In the genomic region with DNA sequence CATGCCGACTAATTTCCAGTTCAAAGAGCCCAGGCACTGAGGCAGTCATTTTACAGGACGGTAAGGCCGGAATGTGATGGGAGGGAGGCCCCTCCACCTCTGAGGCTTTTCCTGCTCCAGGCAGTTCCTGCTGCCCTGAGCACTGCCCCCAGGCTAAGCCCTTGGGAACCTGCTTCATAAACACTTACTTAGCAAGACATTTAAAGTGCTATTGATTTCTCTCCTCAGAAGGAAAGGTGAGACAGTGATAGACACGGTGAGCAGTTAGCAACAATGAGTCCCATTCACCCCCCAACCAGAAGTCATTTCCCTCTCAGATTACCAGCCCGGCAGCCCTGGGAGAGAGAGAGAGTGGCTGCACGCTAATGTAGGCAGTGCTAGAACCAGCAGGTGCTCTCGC, we compare ENCODE assay signal across 20 cellular contexts.
DNase-seq lines count a peak whose midpoint lies in the region; ATAC-seq and TF ChIP-seq lines count a peak whose summit lies in the region.
"Had no signal": no experiment of that assay in that cellular context is flagged by ENCODE, and none has a peak within 500 bp of the region (broad histone marks: within the 10 kb centered on the region; RNA-seq: fewer than 3 reads in every experiment).

No MANE protein-coding gene starts in this region.

- DNase-seq in NCI-H1105 treated with DMSO at 0.1 percent for 48 hours (lab: John Stamatoyannopoulos, UW): peak; percentile 88
- peak; percentile 73 for DNase-seq in NCI-H2196 (lab: John Stamatoyannopoulos, UW; ENCODE audit: unreplicated experiment)
- DNase-seq in body of pancreas: no peak
- peak; percentile 46 for DNase-seq in progenitor cell of endocrine pancreas (ENCODE audit: low spot score, unreplicated experiment)
- DNase-seq in T1000 (lab: John Stamatoyannopoulos, UW): no peak
- no peak for DNase-seq in psoas muscle
- DNase-seq: activated CD4-positive, alpha-beta T cell treated with anti-CD3 and anti-CD28 coated beads for 1 hour; activated CD8-positive, alpha-beta memory T cell treated with anti-CD3 and anti-CD28 coated beads, Interleukin-2, amount 50 U/mL, for 4 hours; activated naive CD4-positive, alpha-beta T cell treated with anti-CD3 and anti-CD28 coated beads for 36 hours; brain microvascular endothelial cell; mammary epithelial cell; NCI-H446 treated with DMSO at 0.1 percent for 48 hours; RPMI8226; stimulated activated naive CD4-positive, alpha-beta T cell; T-helper 17 cell; upper lobe of right lung had no signal

- H3K36me3 Mint-ChIP-seq in progenitor cell of endocrine pancreas (ENCODE audit: insufficient read depth): no peaks in the 10 kb centered on the region

- H3K9me3 ChIP-seq in body of pancreas (no peaks in the 10 kb centered on the region), psoas muscle (no peaks in the 10 kb centered on the region)
- H3K9me3 ChIP-seq: upper lobe of right lung had no signal

- H3K4me3 ChIP-seq in body of pancreas (no peak overlapping the region), psoas muscle (no peak overlapping the region)
- H3K4me3 ChIP-seq: BLaER1 treated with 17β-estradiol and CSF1 and Interleukin-3, amounts not matched to agents 10 nM and 100 nM; skin epidermis; upper lobe of right lung had no signal

- no peaks in the 10 kb centered on the region for H3K4me1 ChIP-seq in body of pancreas
- no peaks in the 10 kb centered on the region for H3K4me1 ChIP-seq in psoas muscle
- H3K4me1 ChIP-seq: BLaER1 treated with 17β-estradiol and CSF1 and Interleukin-3, amounts not matched to agents 10 nM and 100 nM; upper lobe of right lung had no signal

- TF ChIP-seq CTCF in body of pancreas (IDR thresholded peaks at IDR 0.05) (no peak), progenitor cell of endocrine pancreas (IDR thresholded peaks at IDR 0.05; ENCODE audit: unreplicated experiment) (no peak), psoas muscle (IDR thresholded peaks at IDR 0.05) (no peak)

- peaks cover 15% of the 10 kb centered on the region for H3K27me3 Mint-ChIP-seq in progenitor cell of endocrine pancreas

- H3K27ac Mint-ChIP-seq in progenitor cell of endocrine pancreas: peak overlapping the region; percentile 89
- H3K27ac Mint-ChIP-seq: activated naive CD4-positive, alpha-beta T cell treated with anti-CD3 and anti-CD28 coated beads for 36 hours; T-helper 17 cell had no signal

- peaks cover 33% of the 10 kb centered on the region for H3K4me1 Mint-ChIP-seq in progenitor cell of endocrine pancreas (ENCODE audit: low read depth)
- H3K4me1 Mint-ChIP-seq: T-helper 17 cell had no signal

- no peaks in the 10 kb centered on the region for H3K9me3 Mint-ChIP-seq in progenitor cell of endocrine pancreas (ENCODE audit: low read depth)
- H3K9me3 Mint-ChIP-seq: activated naive CD4-positive, alpha-beta T cell treated with anti-CD3 and anti-CD28 coated beads for 36 hours had no signal

- 14 to 35% methylated on average over 7 of the region's 7 CpGs for WGBS in body of pancreas, 2 donors
- WGBS in psoas muscle, 3 donors: 17 to 24% (median 19%) methylated on average over 7 of the region's 7 CpGs

- H3K27ac ChIP-seq in body of pancreas: no peak overlapping the region
- no peak overlapping the region for H3K27ac ChIP-seq in psoas muscle
- H3K27ac ChIP-seq: BLaER1 treated with 17β-estradiol and CSF1 and Interleukin-3, amounts not matched to agents 10 nM and 100 nM; brain microvascular endothelial cell; skin epidermis; upper lobe of right lung had no signal

- H3K36me3 ChIP-seq in body of pancreas (replicated peaks in 1 of 2; ENCODE audit: insufficient read depth in 1 of 2, low read depth in 2 of 2) (no peaks in the 10 kb centered on the region), psoas muscle (ENCODE audit: insufficient read depth in 1 of 2, low read depth in 1 of 2) (no peaks in the 10 kb centered on the region)
- H3K36me3 ChIP-seq: BLaER1 treated with 17β-estradiol and CSF1 and Interleukin-3, amounts not matched to agents 10 nM and 100 nM; brain microvascular endothelial cell; upper lobe of right lung had no signal

- ATAC-seq in body of pancreas (peak; percentile 52), GM21381 (IDR thresholded peaks at IDR 0.05; ENCODE audit: unreplicated experiment) (no peak), psoas muscle (no peak), HG02884 (IDR thresholded peaks at IDR 0.05; ENCODE audit: unreplicated experiment) (no peak)
- ATAC-seq: T-helper 17 cell, upper lobe of right lung had no signal

- no peak for TF ChIP-seq POLR2A in body of pancreas (IDR thresholded peaks at IDR 0.05)

- peak overlapping the region; percentile 7 for H3K4me3 Mint-ChIP-seq in progenitor cell of endocrine pancreas (ENCODE audit: low read depth)
- H3K4me3 Mint-ChIP-seq: activated naive CD4-positive, alpha-beta T cell treated with anti-CD3 and anti-CD28 coated beads for 36 hours; T-helper 17 cell had no signal

- H3K27me3 ChIP-seq in body of pancreas: no peaks in the 10 kb centered on the region
- H3K27me3 ChIP-seq in psoas muscle (ENCODE audit: insufficient read depth in 3 of 3, low read length in 2 of 3): no peaks in the 10 kb centered on the region
- H3K27me3 ChIP-seq: BLaER1 treated with 17β-estradiol and CSF1 and Interleukin-3, amounts not matched to agents 10 nM and 100 nM; brain microvascular endothelial cell had no signal

- intact Hi-C loops in body of pancreas (cut with DNase I) (no loop called here), psoas muscle (cut with DNase I) (no loop called here)

Comparison
In these comparisons a context has a peak if more than half of its experiments do, and no peak if none do; other contexts are left out.
1. DNase-seq: peak in NCI-H1105 treated with DMSO at 0.1 percent for 48 hours (single experiment), NCI-H2196 (single experiment) and progenitor cell of endocrine pancreas (single experiment); none in body of pancreas (0 of 4), T1000 (single experiment) and psoas muscle (0 of 2).